28 cellular contexts compared by ENCODE assay signal in the genomic region with DNA sequence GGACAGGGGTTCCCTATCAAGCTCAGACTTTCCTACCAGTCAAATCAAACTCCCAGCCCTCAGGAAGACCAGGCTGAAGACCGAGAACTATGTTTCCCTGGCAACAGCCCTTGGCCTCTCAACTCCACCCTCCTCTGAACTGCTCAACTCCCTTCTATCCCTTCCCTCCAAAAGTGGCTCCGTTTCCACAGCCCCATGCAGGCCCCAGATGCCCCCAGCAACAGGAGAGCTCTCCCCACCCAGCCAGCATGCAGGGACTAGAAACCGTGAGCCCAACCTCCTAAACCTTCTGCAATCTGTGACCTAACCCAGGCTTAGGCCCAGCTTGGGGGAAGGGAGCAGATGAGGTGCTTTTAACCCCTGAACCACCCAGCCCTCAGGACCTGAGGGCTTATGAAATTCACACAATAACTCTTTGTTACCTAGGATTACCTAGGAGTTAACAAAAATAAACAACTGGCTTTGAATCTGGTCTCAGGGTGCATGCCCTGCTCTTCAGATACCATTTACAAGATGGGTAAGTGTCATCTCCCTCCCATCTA.
DNase-seq lines count a peak whose midpoint lies in the region; ATAC-seq, FAIRE-seq and TF ChIP-seq lines count a peak whose summit lies in the region.
"Had no signal": no experiment of that assay in that cellular context is flagged by ENCODE, and none has a peak within 500 bp of the region (broad histone marks: within the 10 kb centered on the region; RNA-seq: fewer than 3 reads in every experiment).

No MANE protein-coding gene starts in this region.

- no peaks in the 10 kb centered on the region for H3K79me1 ChIP-seq in trophoblast cell (ENCODE audit: low read length)

- no peak overlapping the region for H2AK5ac ChIP-seq in trophoblast cell (ENCODE audit: low read length)

- no peak for TF ChIP-seq CTCF in HepG2 (CRISPR knock-in tag; IDR thresholded peaks at IDR 0.05)
- no peak for TF ChIP-seq CTCF in right lobe of liver (IDR thresholded peaks at IDR 0.05)

- no peaks in the 10 kb centered on the region for H4K20me1 ChIP-seq in HepG2 (ENCODE audit: insufficient read depth, low read length)

- peaks cover 4 to 5% of the 10 kb centered on the region in 2 donors for H3K4me1 Mint-ChIP-seq in natural killer cell treated with Interleukin-12 subunit alpha and Interleukin-12 subunit beta and Interleukin-15 and Interleukin-18, amount 100 ng/mL, for 72 hours (ENCODE audit: low read depth in 2 of 2)
- H3K4me1 Mint-ChIP-seq: activated CD4-positive, alpha-beta memory T cell treated with anti-CD3 and anti-CD28 coated beads, Interleukin-2, amount 10 ng/mL, durations not matched to agents 7 days and 5 days; central memory CD8-positive, alpha-beta T cell had no signal

- intact Hi-C loops in HepG2 (cut with micrococcal nuclease; ENCODE audit: unreplicated experiment) = no loop called here
- intact Hi-C loops in right lobe of liver (cut with DNase I) = no loop called here

- TF ChIP-seq POLR2A in HepG2 (IDR thresholded peaks at IDR 0.05; ENCODE audit: insufficient read depth in 1 of 2, low read depth in 2 of 2, low read length in 2 of 2) (no peak), right lobe of liver (IDR thresholded peaks at IDR 0.05) (no peak)

- ATAC-seq in HepG2 (peak; percentile 64), right lobe of liver (no peak), HG02763 (IDR thresholded peaks at IDR 0.05; ENCODE audit: unreplicated experiment) (no peak)
- no peak for ATAC-seq in natural killer cell treated with Interleukin-12 subunit alpha and Interleukin-12 subunit beta and Interleukin-15 and Interleukin-18, amount 100 ng/mL, for 72 hours
- ATAC-seq: K562; left lung; naive thymus-derived CD4-positive, alpha-beta T cell had no signal

- 3% methylated on average over 3 of the region's 3 CpGs for WGBS in HepG2 (ENCODE audit: low lambda C conversion rate)
- WGBS in right lobe of liver (ENCODE audit: insufficient coverage, low coverage, low lambda C conversion rate, missing lambda C conversion rate) = 60% methylated on average over 1 of the region's 3 CpGs
- 50 to 53% methylated on average over 3 of the region's 3 CpGs for WGBS in esophagus, 2 donors
- no CpG with 5 or more reads among the region's 3 CpGs for WGBS in trophoblast cell (ENCODE audit: extremely low coverage, insufficient coverage, insufficient read length)

- no peak overlapping the region for H4K12ac ChIP-seq in trophoblast cell (ENCODE audit: low read depth, low read length)

- H3K18ac ChIP-seq in trophoblast cell (ENCODE audit: low read length) = peak overlapping the region; percentile 48

- no peak for TF ChIP-seq EP300 in HepG2 (IDR thresholded peaks at IDR 0.05; ENCODE audit: low read depth in 2 of 2, low read length in 2 of 2)
- TF ChIP-seq EP300 in HepG2 (CRISPR knock-in tag; IDR thresholded peaks at IDR 0.05; ENCODE audit: borderline replicate concordance) = no peak

- no peak overlapping the region for H2BK12ac ChIP-seq in trophoblast cell (ENCODE audit: low read length)

- H3K4me3 ChIP-seq in HepG2 (replicated peaks in 1 of 3; ENCODE audit: insufficient read depth in 1 of 3, low read depth in 2 of 3, low read length in 3 of 3) (no peak overlapping the region), right lobe of liver (no peak overlapping the region), esophagus (ENCODE audit: low read depth in 1 of 2, low read length in 2 of 2) (no peak overlapping the region), trophoblast cell (ENCODE audit: low read depth, low read length) (no peak overlapping the region)
- H3K4me3 ChIP-seq: A549, K562, left lung, MG63, SK-N-MC, spleen, vagina had no signal

- H3K4me1 ChIP-seq in HepG2 (ENCODE audit: insufficient read depth, low read length) (peaks cover 10% of the 10 kb centered on the region), right lobe of liver (no peaks in the 10 kb centered on the region), esophagus (ENCODE audit: control insufficient read depth in 2 of 2, insufficient read depth in 2 of 2, low read length in 1 of 2) (peaks cover 0 to 5% of the 10 kb centered on the region in 2 donors), trophoblast cell (ENCODE audit: control insufficient read depth in 1 of 2, insufficient read depth in 2 of 2, low read length in 2 of 2) (peaks cover 2% of the 10 kb centered on the region in 2 experiments)
- H3K4me1 ChIP-seq: A549 had no signal

- H3K4me2 ChIP-seq in HepG2 (ENCODE audit: low read depth, low read length) = peak overlapping the region; percentile 19; the same call in 1 of the 2 replicates
- H3K4me2 ChIP-seq in trophoblast cell (ENCODE audit: low read length) = no peak overlapping the region
- H3K4me2 ChIP-seq: A549 had no signal

- no peak overlapping the region for H3K4me3 Mint-ChIP-seq in natural killer cell treated with Interleukin-12 subunit alpha and Interleukin-12 subunit beta and Interleukin-15 and Interleukin-18, amount 100 ng/mL, for 72 hours
- H3K4me3 Mint-ChIP-seq: activated CD4-positive, alpha-beta memory T cell treated with anti-CD3 and anti-CD28 coated beads, Interleukin-2, amount 10 ng/mL, durations not matched to agents 7 days and 5 days; activated naive CD8-positive, alpha-beta T cell treated with anti-CD3 and anti-CD28 coated beads, Interleukin-2, amount 10 ng/mL, durations not matched to agents 7 days and 5 days; central memory CD8-positive, alpha-beta T cell; naive thymus-derived CD4-positive, alpha-beta T cell; T-helper 1 cell treated with Interleukin-12 subunit alpha and Interleukin-12 subunit beta and Interleukin-4 antibody, amounts not matched to agents 30 μg/mL and 1 μg/mL, for 36 hours had no signal

- CTCF ChIA-PET in HepG2 (lab: Yijun Ruan, JAX; ENCODE audit: low intra/inter-chr PET ratio, low total read pairs) = no interaction called here

- DNase-seq in HepG2 (ENCODE audit: low spot score) = peak; percentile 15
- no peak for DNase-seq in right lobe of liver
- DNase-seq in trophoblast cell = no peak
- no peak for DNase-seq in natural killer cell treated with Interleukin-12 subunit alpha and Interleukin-12 subunit beta and Interleukin-15 and Interleukin-18, amount 100 ng/mL, for 72 hours (ENCODE audit: low spot score)
- no peak for DNase-seq in NAMALWA (ENCODE audit: low spot score)
- no peak for DNase-seq in AG08396 (ENCODE audit: low spot score)
- DNase-seq: activated CD4-positive, alpha-beta memory T cell treated with anti-CD3 and anti-CD28 coated beads, Interleukin-2, amount 10 ng/mL, durations not matched to agents 7 days and 5 days; activated CD4-positive, CD25-positive, alpha-beta regulatory T cell treated with anti-CD3 and anti-CD28 coated beads, Interleukin-2, amount 50 U/mL, for 72 hours; activated naive CD8-positive, alpha-beta T cell treated with anti-CD3 and anti-CD28 coated beads, Interleukin-2, amount 10 ng/mL, durations not matched to agents 7 days and 5 days; left lung; MG63; naive thymus-derived CD4-positive, alpha-beta T cell; NCI-H2081; NCI-H345; NCI-H774; spleen; substantia nigra had no signal

- H3K9me3 Mint-ChIP-seq in natural killer cell treated with Interleukin-12 subunit alpha and Interleukin-12 subunit beta and Interleukin-15 and Interleukin-18, amount 100 ng/mL, for 72 hours = no peaks in the 10 kb centered on the region
- H3K9me3 Mint-ChIP-seq: activated CD4-positive, alpha-beta memory T cell treated with anti-CD3 and anti-CD28 coated beads, Interleukin-2, amount 10 ng/mL, durations not matched to agents 7 days and 5 days; activated naive CD8-positive, alpha-beta T cell treated with anti-CD3 and anti-CD28 coated beads, Interleukin-2, amount 10 ng/mL, durations not matched to agents 7 days and 5 days; central memory CD8-positive, alpha-beta T cell; T-helper 1 cell treated with Interleukin-12 subunit alpha and Interleukin-12 subunit beta and Interleukin-4 antibody, amounts not matched to agents 30 μg/mL and 1 μg/mL, for 36 hours had no signal

- H3K27me3 ChIP-seq in HepG2 (ENCODE audit: control insufficient read depth in 1 of 2, insufficient read depth in 2 of 2, low read length in 2 of 2) = no peaks in the 10 kb centered on the region; a peak in 1 of 5 replicates
- no peaks in the 10 kb centered on the region for H3K27me3 ChIP-seq in right lobe of liver
- no peaks in the 10 kb centered on the region for H3K27me3 ChIP-seq in esophagus (ENCODE audit: control insufficient read depth in 1 of 2, insufficient read depth in 2 of 2, low read length in 2 of 2)
- no peaks in the 10 kb centered on the region for H3K27me3 ChIP-seq in trophoblast cell (ENCODE audit: insufficient read depth, low read length)
- H3K27me3 ChIP-seq: left lung, MG63, spleen, vagina had no signal

- H3K9ac ChIP-seq in HepG2 (ENCODE audit: insufficient read depth, low read depth, low read length) (no peak overlapping the region), trophoblast cell (ENCODE audit: low read length) (no peak overlapping the region)

- peaks cover 0 to 7% of the 10 kb centered on the region in 2 donors for H3K27me3 Mint-ChIP-seq in natural killer cell treated with Interleukin-12 subunit alpha and Interleukin-12 subunit beta and Interleukin-15 and Interleukin-18, amount 100 ng/mL, for 72 hours

- in situ Hi-C loops in HepG2 (cut with HindIII; ENCODE audit: extremely low pct_ligation_motif_present, low pct_unique_long_range_greater_than_20kb) = no loop called here

- H4K91ac ChIP-seq in trophoblast cell (ENCODE audit: low read depth, low read length) = no peak overlapping the region

- H3K27ac ChIP-seq in HepG2 (ENCODE audit: extremely low read length, insufficient read depth, low read length) (no peak overlapping the region), right lobe of liver (no peak overlapping the region), esophagus (ENCODE audit: low read depth in 2 of 2, low read length in 1 of 2) (peak overlapping the region; percentile 80 to 91), trophoblast cell (ENCODE audit: low read depth, low read length) (no peak overlapping the region)
- H3K27ac ChIP-seq: A549, left lung, SK-N-MC, vagina had no signal

- BruUV-seq in HepG2 (replicated peaks; lab: Mats Ljungman, UMichigan) = no TSS peak

- no peak overlapping the region for H2BK5ac ChIP-seq in trophoblast cell (ENCODE audit: low read depth, low read length, poor library complexity)

- H2AFZ ChIP-seq in HepG2 (ENCODE audit: low read length) (no peak overlapping the region), trophoblast cell (ENCODE audit: insufficient read depth, low read length, poor library complexity) (no peak overlapping the region)

- no peak for FAIRE-seq in HepG2 (lab: Jason Lieb, UNC)
- FAIRE-seq: A549, astrocyte, GM12891, K562, TTC549 had no signal

- H3K79me2 ChIP-seq in HepG2 (ENCODE audit: insufficient read depth, low read length) = no peaks in the 10 kb centered on the region
- no peaks in the 10 kb centered on the region for H3K79me2 ChIP-seq in trophoblast cell (ENCODE audit: control insufficient read depth, insufficient read depth, low read length, poor library complexity)

- TF ChIP-seq RAD21 in HepG2 (CRISPR knock-in tag; IDR thresholded peaks at IDR 0.05) = no peak

- POLR2A ChIA-PET in HepG2 (lab: Yijun Ruan, JAX) = no interaction called here

- no peak overlapping the region for H3K4ac ChIP-seq in trophoblast cell (ENCODE audit: low read depth, low read length)

- H3K36me3 ChIP-seq in HepG2 (replicated peaks in 1 of 2; ENCODE audit: control insufficient read depth in 1 of 2, insufficient read depth in 2 of 2, low read length in 2 of 2) (no peaks in the 10 kb centered on the region), right lobe of liver (no peaks in the 10 kb centered on the region), esophagus (ENCODE audit: control insufficient read depth in 2 of 2, insufficient read depth in 2 of 2, low read length in 1 of 2) (peaks cover 0 to 8% of the 10 kb centered on the region in 2 donors), trophoblast cell (ENCODE audit: control insufficient read depth in 1 of 2, insufficient read depth in 2 of 2, low read length in 2 of 2) (peaks cover 8 to 17% of the 10 kb centered on the region in 2 experiments)
- H3K36me3 ChIP-seq: left lung, MG63 had no signal

- no peak overlapping the region for H3K23ac ChIP-seq in trophoblast cell (ENCODE audit: low read length)

- no peaks in the 10 kb centered on the region for H3K36me3 Mint-ChIP-seq in natural killer cell treated with Interleukin-12 subunit alpha and Interleukin-12 subunit beta and Interleukin-15 and Interleukin-18, amount 100 ng/mL, for 72 hours
- H3K36me3 Mint-ChIP-seq: activated naive CD8-positive, alpha-beta T cell treated with anti-CD3 and anti-CD28 coated beads, Interleukin-2, amount 10 ng/mL, durations not matched to agents 7 days and 5 days had no signal

- no peak overlapping the region for H4K8ac ChIP-seq in trophoblast cell (ENCODE audit: low read depth, low read length)

- no peak overlapping the region for H3K14ac ChIP-seq in trophoblast cell (ENCODE audit: low read length)

- H3K9me3 ChIP-seq in HepG2 (ENCODE audit: low read length) (no peaks in the 10 kb centered on the region), right lobe of liver (no peaks in the 10 kb centered on the region), esophagus (ENCODE audit: control insufficient read depth in 2 of 2, insufficient read depth in 1 of 2, low read depth in 1 of 2, low read length in 1 of 2) (peaks cover 0 to 3% of the 10 kb centered on the region in 2 donors), trophoblast cell (ENCODE audit: insufficient read depth, low read depth, low read length) (peaks cover 9% of the 10 kb centered on the region)
- H3K9me3 ChIP-seq: A549, left lung, MG63, spleen, vagina had no signal

- no peak overlapping the region for H2BK120ac ChIP-seq in trophoblast cell (ENCODE audit: insufficient read depth, low read length, poor library complexity)

- no peak overlapping the region for H3K27ac Mint-ChIP-seq in natural killer cell treated with Interleukin-12 subunit alpha and Interleukin-12 subunit beta and Interleukin-15 and Interleukin-18, amount 100 ng/mL, for 72 hours
- H3K27ac Mint-ChIP-seq: activated CD4-positive, alpha-beta memory T cell treated with anti-CD3 and anti-CD28 coated beads, Interleukin-2, amount 10 ng/mL, durations not matched to agents 7 days and 5 days; activated naive CD8-positive, alpha-beta T cell treated with anti-CD3 and anti-CD28 coated beads, Interleukin-2, amount 10 ng/mL, durations not matched to agents 7 days and 5 days; naive thymus-derived CD4-positive, alpha-beta T cell; T-helper 1 cell treated with Interleukin-12 subunit alpha and Interleukin-12 subunit beta and Interleukin-4 antibody, amounts not matched to agents 30 μg/mL and 1 μg/mL, for 36 hours had no signal

Comparison
In these comparisons a context has a peak if more than half of its experiments do, and no peak if none do; other contexts are left out.
1. H3K27ac ChIP-seq: peak in esophagus (2 of 2); none in HepG2 (single experiment), right lobe of liver (0 of 3) and trophoblast cell (single experiment).